In the genomic region with DNA sequence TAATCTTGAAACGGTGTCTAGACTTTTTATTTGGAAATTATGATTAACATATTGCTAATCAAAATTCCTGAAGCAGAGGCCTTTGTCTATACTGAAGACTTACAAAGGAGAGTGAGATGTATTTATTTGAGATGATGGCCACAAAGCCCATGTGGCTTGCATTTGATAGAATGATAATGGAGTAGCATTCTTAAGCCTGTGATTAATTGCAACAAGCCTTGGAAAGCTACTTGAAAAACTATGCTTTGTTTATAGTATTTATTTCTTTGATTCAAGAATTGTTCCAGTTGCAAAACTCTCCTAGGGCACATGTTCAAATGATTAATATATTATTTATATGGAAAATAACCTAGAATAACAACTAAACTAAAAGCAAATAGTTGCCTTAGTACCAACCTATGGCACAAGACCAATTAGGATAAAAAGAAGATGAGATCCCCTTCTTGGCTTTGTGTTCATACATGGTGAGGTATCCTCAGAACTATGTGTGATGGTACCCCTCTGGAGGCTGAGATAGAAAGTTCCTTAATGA, we compare ENCODE assay signal across 25 cellular contexts.
DNase-seq lines count a peak whose midpoint lies in the region; ATAC-seq and TF ChIP-seq lines count a peak whose summit lies in the region.
"Had no signal": no experiment of that assay in that cellular context is flagged by ENCODE, and none has a peak within 500 bp of the region (broad histone marks: within the 10 kb centered on the region; RNA-seq: fewer than 3 reads in every experiment).

No MANE protein-coding gene starts in this region.

- CTCF ChIA-PET in OCI-LY7 (lab: Charles Lee; ENCODE audit: unreplicated experiment) = no interaction called here

- no peak overlapping the region for H3K4me3 ChIP-seq in OCI-LY7 (ENCODE audit: low read depth, low read length, poor library complexity, severe bottlenecking)
- H3K4me3 ChIP-seq in sigmoid colon = peak overlapping the region in 3 of 4 donors; percentile 34 to 50 (median 36)
- H3K4me3 ChIP-seq: heart left ventricle, K562, PC-9, psoas muscle, smooth muscle cell, testis had no signal

- no peaks in the 10 kb centered on the region for H3K27me3 ChIP-seq in sigmoid colon
- H3K27me3 ChIP-seq: heart left ventricle, testis had no signal

- ATAC-seq in HG03442 (IDR thresholded peaks at IDR 0.05; ENCODE audit: unreplicated experiment) = no peak
- ATAC-seq: activated T-cell treated with anti-CD3 and anti-CD28 coated beads, Interleukin-2, amount 50 U/mL, for 72 hours; K562; natural killer cell had no signal

- H3K9me3 ChIP-seq in OCI-LY7 (ENCODE audit: low read length) = no peaks in the 10 kb centered on the region
- H3K9me3 ChIP-seq in sigmoid colon = no peaks in the 10 kb centered on the region
- H3K9me3 ChIP-seq: heart left ventricle, psoas muscle, testis had no signal

- peaks cover 16% of the 10 kb centered on the region for H3K4me1 ChIP-seq in OCI-LY7 (ENCODE audit: insufficient read depth, low read length, poor library complexity, severe bottlenecking)
- peaks cover 0 to 68% (median 54%) of the 10 kb centered on the region in 4 donors for H3K4me1 ChIP-seq in sigmoid colon
- H3K4me1 ChIP-seq: psoas muscle had no signal

- no TSS peak for BruUV-seq in OCI-LY7 (replicated peaks; lab: Mats Ljungman, UMichigan)

- 81 to 93% methylated on average over 1 of the region's 1 CpG for WGBS in sigmoid colon, 2 donors

- H3K79me2 ChIP-seq in OCI-LY7 (ENCODE audit: insufficient read depth, low read depth, low read length) = no peaks in the 10 kb centered on the region

- no peaks in the 10 kb centered on the region for H4K20me1 ChIP-seq in OCI-LY7 (ENCODE audit: insufficient read depth, low read length)

- peak overlapping the region; percentile 89 for H2AFZ ChIP-seq in OCI-LY7 (ENCODE audit: low read length)
- H2AFZ ChIP-seq: PC-9 had no signal

- DNase-seq in EH (ENCODE audit: low read depth) (peak; percentile 67), OCI-LY7 (ENCODE audit: low spot score) (no peak), fibroblast of peridontal ligament (ENCODE audit: extremely low read depth) (peak; percentile 67), sigmoid colon (no peak), HK-2 (ENCODE audit: unreplicated experiment) (no peak), NCI-H446 treated with DMSO at 0.1 percent for 48 hours (lab: John Stamatoyannopoulos, UW) (no peak)
- DNase-seq in central memory CD4-positive, alpha-beta T cell = no peak
- DNase-seq: ACHN; activated CD8-positive, alpha-beta memory T cell treated with anti-CD3 and anti-CD28 coated beads for 24 hours; activated naive CD8-positive, alpha-beta T cell treated with anti-CD3 and anti-CD28 coated beads, Interleukin-2, amount 10 ng/mL, durations not matched to agents 7 days and 5 days; activated T-cell treated with anti-CD3 and anti-CD28 coated beads, Interleukin-2, amount 50 U/mL, for 72 hours; CD4-positive, alpha-beta T cell; H7; heart left ventricle; natural killer cell; NCI-H1048; NCI-H2081; NCI-H526; psoas muscle; stimulated activated CD8-positive, alpha-beta memory T cell treated with anti-CD3 and anti-CD28 coated beads, Interleukin-4, amount 100 ng/mL, for 48 hours; testis had no signal

- H3K4me2 ChIP-seq in OCI-LY7 (ENCODE audit: low read length) = peak overlapping the region; percentile 60
- H3K4me2 ChIP-seq: PC-9, smooth muscle cell had no signal

- intact Hi-C loops in OCI-LY7 (cut with micrococcal nuclease; ENCODE audit: unreplicated experiment) (loop anchor here (5.0 kb wide), 1 partner anchor 79 kb away; no protein-coding TSS in a partner anchor), sigmoid colon (cut with DNase I) (loop anchor here (5.0 to 10.0 kb wide), 5 partner anchors 76 to 883 kb away; no protein-coding TSS in a partner anchor)

- H3K27ac ChIP-seq in OCI-LY7 (ENCODE audit: low read depth, low read length, poor library complexity, severe bottlenecking) (peak overlapping the region; percentile 59), sigmoid colon (peak overlapping the region; percentile 80 to 88 (median 81))
- H3K27ac ChIP-seq: PC-9, psoas muscle, testis had no signal

- no peak for TF ChIP-seq POLR2A in sigmoid colon (IDR thresholded peaks at IDR 0.05)

- H3K9me2 ChIP-seq in OCI-LY7 (ENCODE audit: insufficient read depth, low read length) = no peaks in the 10 kb centered on the region

- H3K36me3 ChIP-seq in OCI-LY7 (ENCODE audit: insufficient read depth, low read length) (no peaks in the 10 kb centered on the region), sigmoid colon (no peaks in the 10 kb centered on the region)
- H3K36me3 ChIP-seq: heart left ventricle had no signal

- TF ChIP-seq EP300 in sigmoid colon (IDR thresholded peaks at IDR 0.05) = no peak

- TF ChIP-seq CTCF in OCI-LY7 (conservative IDR thresholded peaks at IDR 0.05; ENCODE audit: low read length) (no peak), sigmoid colon (IDR thresholded peaks at IDR 0.05) (no peak)

- POLR2A ChIA-PET in OCI-LY7 (lab: Charles Lee) = interaction anchor here (0.5 kb wide), 1 partner anchor 1807 kb away, joined by 5 read pairs; no protein-coding TSS in a partner anchor

Comparison
In these comparisons a context has a peak if more than half of its experiments do, and no peak if none do; other contexts are left out.
1. DNase-seq: peak in EH (single experiment) and fibroblast of peridontal ligament (single experiment); none in OCI-LY7 (single experiment), sigmoid colon (single experiment), HK-2 (single experiment), NCI-H446 treated with DMSO at 0.1 percent for 48 hours (single experiment) and central memory CD4-positive, alpha-beta T cell (single experiment).